Comparison of ENCODE assay signal across 8 cellular contexts in the genomic region with DNA sequence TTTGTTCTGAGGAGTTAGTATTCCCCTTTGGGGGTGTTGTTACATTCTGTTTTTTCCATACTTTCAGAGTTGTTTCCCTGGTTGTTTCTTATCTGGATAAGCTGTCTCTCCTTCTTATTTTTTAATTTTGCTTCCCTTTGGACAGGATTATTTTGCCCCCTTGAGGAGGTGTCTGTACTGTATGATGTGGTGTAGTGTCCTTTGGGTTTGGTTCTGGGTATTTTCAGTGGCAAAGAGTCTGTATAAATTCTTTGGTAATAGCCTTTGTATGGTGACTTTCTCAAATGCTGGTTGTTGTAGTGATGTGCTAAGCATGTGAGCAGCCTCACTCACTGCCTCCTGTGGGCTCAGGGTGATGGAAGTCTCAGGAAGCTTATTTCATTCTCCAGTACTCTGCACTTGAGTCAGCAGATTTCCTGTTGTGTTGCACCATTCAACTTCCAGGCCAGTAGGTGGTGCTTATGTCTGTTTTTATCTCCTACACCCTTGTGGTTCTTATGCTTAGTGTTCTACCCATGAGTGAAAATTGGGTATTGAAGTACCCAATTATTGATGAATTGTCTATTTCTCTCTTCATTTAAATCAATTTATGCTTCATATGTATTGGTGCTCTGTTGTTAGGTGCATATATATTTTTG.
A peak's percentile ranks its signal among the peaks of the same experiment; 100 is the strongest.
DNase-seq lines count a peak whose midpoint lies in the region; ATAC-seq and TF ChIP-seq lines count a peak whose summit lies in the region.

No MANE protein-coding gene starts in this region.

- H3K4me2 ChIP-seq in Loucy (ENCODE audit: low read depth, low read length, poor library complexity, severe bottlenecking) = no peak overlapping the region

- no peak overlapping the region for H2AFZ ChIP-seq in Loucy (ENCODE audit: low read length)

- no peaks in the 10 kb centered on the region for H3K27me3 ChIP-seq in Loucy (ENCODE audit: insufficient read depth, low read length, poor library complexity, severe bottlenecking)

- H3K79me2 ChIP-seq in Loucy (ENCODE audit: insufficient read depth, low read length) = no peaks in the 10 kb centered on the region

- H3K4me1 ChIP-seq in Loucy (ENCODE audit: insufficient read depth, low read length, poor library complexity, severe bottlenecking) = no peaks in the 10 kb centered on the region

- H3K27me3 Mint-ChIP-seq in activated T-cell treated with anti-CD3 and anti-CD28 coated beads, Interleukin-2, amount 50 U/mL, for 72 hours (ENCODE audit: low read depth) = peaks cover 12% of the 10 kb centered on the region
- no peaks in the 10 kb centered on the region for H3K27me3 Mint-ChIP-seq in activated T-cell treated with anti-CD3 and anti-CD28 coated beads, Interleukin-2, amount 50 U/mL, for 24 hours

- H4K20me1 ChIP-seq in Loucy (ENCODE audit: insufficient read depth, low read length, poor library complexity, severe bottlenecking) = no peaks in the 10 kb centered on the region

- no peaks in the 10 kb centered on the region for H3F3A ChIP-seq in Loucy (ENCODE audit: low read depth)

- no peaks in the 10 kb centered on the region for H3K9me3 ChIP-seq in Loucy (ENCODE audit: insufficient read depth, low read depth, low read length)

- TF ChIP-seq CTCF in Loucy (conservative IDR thresholded peaks at IDR 0.05; ENCODE audit: low read length) = peak; percentile 66

- peak; percentile 21 to 22 for DNase-seq in activated T-cell treated with anti-CD3 and anti-CD28 coated beads, Interleukin-2, amount 50 U/mL, for 72 hours
- DNase-seq in activated T-cell treated with anti-CD3 and anti-CD28 coated beads, Interleukin-2, amount 50 U/mL, for 24 hours = no peak
- DNase-seq in astrocyte of the hippocampus (ENCODE audit: low read depth, low spot score) = peak; percentile 39
- peak; percentile 5 for DNase-seq in myocyte (ENCODE audit: low read depth)
- DNase-seq in ecto neural progenitor cell (ENCODE audit: low spot score) = no peak
- no peak for DNase-seq in 8988T

- H3K4me3 ChIP-seq in Loucy (ENCODE audit: low read length, poor library complexity, severe bottlenecking) = no peak overlapping the region

- H3K27ac Mint-ChIP-seq in activated T-cell treated with anti-CD3 and anti-CD28 coated beads, Interleukin-2, amount 50 U/mL, for 72 hours = peak overlapping the region; percentile 49
- H3K27ac Mint-ChIP-seq in activated T-cell treated with anti-CD3 and anti-CD28 coated beads, Interleukin-2, amount 50 U/mL, for 24 hours = no peak overlapping the region

- no peaks in the 10 kb centered on the region; the same call in 1 of the 2 replicates for H3K9me2 ChIP-seq in Loucy (replicated peaks; ENCODE audit: low read depth, low read length)

- no peak overlapping the region for H3K4me3 Mint-ChIP-seq in activated T-cell treated with anti-CD3 and anti-CD28 coated beads, Interleukin-2, amount 50 U/mL, for 72 hours
- no peak overlapping the region for H3K4me3 Mint-ChIP-seq in activated T-cell treated with anti-CD3 and anti-CD28 coated beads, Interleukin-2, amount 50 U/mL, for 24 hours

- H3K36me3 ChIP-seq in Loucy (ENCODE audit: insufficient read depth, low read length) = no peaks in the 10 kb centered on the region

- peaks cover 0 to 2% of the 10 kb centered on the region in 2 donors for H3K9me3 Mint-ChIP-seq in activated T-cell treated with anti-CD3 and anti-CD28 coated beads, Interleukin-2, amount 50 U/mL, for 72 hours
- peaks cover 19% of the 10 kb centered on the region for H3K9me3 Mint-ChIP-seq in activated T-cell treated with anti-CD3 and anti-CD28 coated beads, Interleukin-2, amount 50 U/mL, for 24 hours

- peaks cover 3% of the 10 kb centered on the region for H3K4me1 Mint-ChIP-seq in activated T-cell treated with anti-CD3 and anti-CD28 coated beads, Interleukin-2, amount 50 U/mL, for 72 hours (ENCODE audit: low read depth)
- no peaks in the 10 kb centered on the region for H3K4me1 Mint-ChIP-seq in activated T-cell treated with anti-CD3 and anti-CD28 coated beads, Interleukin-2, amount 50 U/mL, for 24 hours (ENCODE audit: low read depth)

- peaks cover 0 to 5% of the 10 kb centered on the region in 2 donors for H3K36me3 Mint-ChIP-seq in activated T-cell treated with anti-CD3 and anti-CD28 coated beads, Interleukin-2, amount 50 U/mL, for 72 hours (ENCODE audit: insufficient read depth in 2 of 2)
- no peaks in the 10 kb centered on the region for H3K36me3 Mint-ChIP-seq in activated T-cell treated with anti-CD3 and anti-CD28 coated beads, Interleukin-2, amount 50 U/mL, for 24 hours (ENCODE audit: low read depth)

- ATAC-seq in activated T-cell treated with anti-CD3 and anti-CD28 coated beads, Interleukin-2, amount 50 U/mL, for 72 hours (replicated peaks in 1 of 2) = peak; percentile 93 to 97
- ATAC-seq in GM21786 (IDR thresholded peaks at IDR 0.05; ENCODE audit: unreplicated experiment) = peak; percentile 88

- no peak overlapping the region for H3K9ac ChIP-seq in Loucy (ENCODE audit: low read depth, low read length, poor library complexity, severe bottlenecking)

Comparison
In these comparisons a context has a peak if more than half of its experiments do, and no peak if none do; other contexts are left out.
1. DNase-seq: peak in activated T-cell treated with anti-CD3 and anti-CD28 coated beads, Interleukin-2, amount 50 U/mL, for 72 hours (2 of 2), astrocyte of the hippocampus (single experiment) and myocyte (single experiment); none in activated T-cell treated with anti-CD3 and anti-CD28 coated beads, Interleukin-2, amount 50 U/mL, for 24 hours (single experiment), ecto neural progenitor cell (single experiment) and 8988T (single experiment).